1 cellular context compared by ENCODE assay signal in the genomic region with DNA sequence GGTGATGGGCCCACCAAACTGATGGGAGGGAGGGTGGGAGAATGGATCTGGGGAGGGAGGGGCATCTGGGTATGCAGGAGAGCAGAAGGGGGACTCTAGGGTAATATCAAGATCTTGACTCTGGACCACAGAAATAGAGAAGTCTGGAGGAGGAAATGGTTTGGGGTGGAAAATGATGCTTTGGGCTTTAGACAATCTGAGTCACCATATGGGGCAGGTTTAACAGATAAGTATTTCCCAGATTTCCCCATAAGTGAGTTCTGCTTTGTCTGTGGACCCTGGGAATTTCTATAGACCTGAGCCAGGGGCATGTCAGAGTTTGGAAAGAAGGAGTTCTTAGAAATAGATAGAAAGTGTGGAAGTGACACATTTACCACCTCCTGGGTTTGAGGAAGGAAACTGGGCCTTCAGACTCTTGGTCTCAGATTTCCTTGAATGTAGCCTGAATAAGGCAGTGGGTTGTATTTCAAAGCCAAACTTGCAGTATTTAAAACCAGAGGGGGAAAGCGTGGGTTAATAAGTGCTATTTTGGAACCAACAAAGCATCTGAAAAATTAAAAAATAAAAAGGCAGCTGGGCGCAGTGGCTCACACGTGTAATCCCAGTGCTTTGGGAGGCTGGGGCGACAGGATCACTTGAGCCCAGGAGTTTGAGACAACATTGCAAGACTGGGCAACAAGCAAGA.
TF ChIP-seq lines count a peak whose summit lies in the region.

No MANE protein-coding gene starts in this region.

TF ChIP-seq in endothelial cell of umbilical vein, 7 proteins besides CTCF, POLR2A, EP300 and RAD21 (continued from another document):
- TF ChIP-seq MAX (IDR thresholded peaks at IDR 0.05; ENCODE audit: insufficient read depth, insufficient read length) (no peak), POLR2AphosphoS5 (IDR thresholded peaks at IDR 0.05; ENCODE audit: insufficient read depth, low read depth, low read length) (no peak), MYC (IDR thresholded peaks at IDR 0.05; ENCODE audit: low read depth, low read length) (no peak), JUN (IDR thresholded peaks at IDR 0.05; ENCODE audit: borderline replicate concordance, insufficient read depth, insufficient read length, low read depth) (no peak)
TF ChIP-seq in endothelial cell of umbilical vein: peak in this region for 0.
